8 cellular contexts compared by ENCODE assay signal in genomic region chr11:122215244-122215992, GRCh38.
DNase-seq lines count a peak whose midpoint lies in the region; ATAC-seq, FAIRE-seq and TF ChIP-seq lines count a peak whose summit lies in the region.

No MANE protein-coding gene starts in this region.

- TF ChIP-seq CTCF in CD14-positive monocyte (IDR thresholded peaks at IDR 0.05) (peak; percentile 91), bronchial epithelial cell (IDR thresholded peaks at IDR 0.05; ENCODE audit: insufficient read depth, low read length, severe bottlenecking) (peak; percentile 98), kidney epithelial cell (IDR thresholded peaks at IDR 0.05; ENCODE audit: insufficient read depth, low read length, poor library complexity, severe bottlenecking) (peak; percentile 95)

- peak; percentile 28 for FAIRE-seq in bronchial epithelial cell (lab: Jason Lieb, UNC)

- H3K27me3 ChIP-seq in bronchial epithelial cell (ENCODE audit: control insufficient read depth, insufficient read depth, low read length) (no peaks in the 10 kb centered on the region), kidney epithelial cell (ENCODE audit: control insufficient read depth, insufficient read depth, low read length) (no peaks in the 10 kb centered on the region)

- peak; percentile 51 for DNase-seq in CD14-positive monocyte (ENCODE audit: low spot score)
- peak; percentile 32 for DNase-seq in bronchial epithelial cell (ENCODE audit: low read depth)
- DNase-seq in kidney epithelial cell (ENCODE audit: low read depth) = no peak
- peak; percentile 22 to 52 for DNase-seq in stimulated activated CD4-positive, alpha-beta T cell treated with anti-CD3 and anti-CD28 coated beads, Interleukin-2, amount 100 ng/mL, for 24 hours
- DNase-seq in effector memory CD8-positive, alpha-beta T cell = no peak

- ATAC-seq in GM18909 (IDR thresholded peaks at IDR 0.05; ENCODE audit: poor library complexity, unreplicated experiment) (peak; percentile 74), HG03354 (IDR thresholded peaks at IDR 0.05; ENCODE audit: poor library complexity, severe bottlenecking, unreplicated experiment) (peak; percentile 91)
- no peak for ATAC-seq in effector memory CD8-positive, alpha-beta T cell (replicated peaks)

- peaks cover 0 to 2% (median 0%) of the 10 kb centered on the region in 3 donors for H3K27me3 Mint-ChIP-seq in CD14-positive monocyte (ENCODE audit: low read depth in 3 of 3)
- peaks cover 0 to 10% of the 10 kb centered on the region in 2 donors for H3K27me3 Mint-ChIP-seq in effector memory CD8-positive, alpha-beta T cell

- H3K4me3 ChIP-seq in bronchial epithelial cell (ENCODE audit: low read depth, low read length) (no peak overlapping the region), kidney epithelial cell (ENCODE audit: low read depth, low read length) (no peak overlapping the region)

- H3K27ac Mint-ChIP-seq in CD14-positive monocyte = peak overlapping the region in 1 of 7 donors; percentile 66
- H3K27ac Mint-ChIP-seq in effector memory CD8-positive, alpha-beta T cell = no peak overlapping the region

- H3K36me3 ChIP-seq in bronchial epithelial cell (ENCODE audit: control insufficient read depth, insufficient read depth, low read length) (no peaks in the 10 kb centered on the region), kidney epithelial cell (ENCODE audit: control insufficient read depth, insufficient read depth, low read length) (no peaks in the 10 kb centered on the region)

- intact Hi-C loops in CD14-positive monocyte (cut with micrococcal nuclease) = loop anchor here in 1 of 2 donors (2.0 kb wide), 1 partner anchor 289 kb away; no protein-coding TSS in a partner anchor

- H3K9me3 Mint-ChIP-seq in CD14-positive monocyte = no peaks in the 10 kb centered on the region
- no peaks in the 10 kb centered on the region for H3K9me3 Mint-ChIP-seq in effector memory CD8-positive, alpha-beta T cell

- no peaks in the 10 kb centered on the region for H3K36me3 Mint-ChIP-seq in CD14-positive monocyte
- no peaks in the 10 kb centered on the region for H3K36me3 Mint-ChIP-seq in effector memory CD8-positive, alpha-beta T cell (ENCODE audit: insufficient read depth)

- no peak overlapping the region for H3K4me3 Mint-ChIP-seq in CD14-positive monocyte
- no peak overlapping the region for H3K4me3 Mint-ChIP-seq in effector memory CD8-positive, alpha-beta T cell

- H3K4me1 Mint-ChIP-seq in CD14-positive monocyte = peaks cover 4% of the 10 kb centered on the region
- H3K4me1 Mint-ChIP-seq in effector memory CD8-positive, alpha-beta T cell (ENCODE audit: low read depth in 2 of 2) = no peaks in the 10 kb centered on the region

TF ChIP-seq in PFSK-1, 5 proteins besides CTCF, POLR2A, EP300 and RAD21:
- 0 out of 4 replicates have a peak, but pooled peaks of 1 of the 2 experiments have one; percentile 4 for TF ChIP-seq REST (IDR thresholded peaks at IDR 0.05; ENCODE audit: insufficient read depth in 1 of 2, low read depth in 2 of 2, low read length in 2 of 2)
- TF ChIP-seq SIN3A (IDR thresholded peaks at IDR 0.05; ENCODE audit: borderline replicate concordance, insufficient read depth, low read length) = 0 out of 2 replicates have a peak, but pooled peaks have one; percentile 23
- TF ChIP-seq POLR2AphosphoS5 (IDR thresholded peaks at IDR 0.05; ENCODE audit: low read depth, low read length) = peak; percentile 55; the same call in 1 of the 2 replicates
- TF ChIP-seq FOXP2 (optimal IDR thresholded peaks at IDR 0.05; ENCODE audit: borderline replicate concordance, extremely low read depth, extremely low read length, insufficient read depth) = peak; percentile 72
- TF ChIP-seq TAF1 (IDR thresholded peaks at IDR 0.05; ENCODE audit: borderline replicate concordance, insufficient read depth, low read length) = peak; percentile 74; the same call in 1 of the 2 replicates
TF ChIP-seq in PFSK-1: peak in this region for 5.

Comparison
In these comparisons a context has a peak if more than half of its experiments do, and no peak if none do; other contexts are left out.
1. DNase-seq: peak in CD14-positive monocyte (single experiment), bronchial epithelial cell (single experiment) and stimulated activated CD4-positive, alpha-beta T cell treated with anti-CD3 and anti-CD28 coated beads, Interleukin-2, amount 100 ng/mL, for 24 hours (2 of 2); none in kidney epithelial cell (single experiment) and effector memory CD8-positive, alpha-beta T cell (0 of 3).
2. Peak in every context shown above with its lines, with median percentiles within 50 percentile points of each other: CTCF ChIP-seq.